In genomic region chr16:4624827-4625616, GRCh38 we compare ENCODE assay signal across 8 cellular contexts. TPM values are rescaled to one million over a fixed set of nuclear protein-coding genes. Genes with fewer than 3 reads are reported as not detected.
DNase-seq lines count a peak whose midpoint lies in the region; ATAC-seq and TF ChIP-seq lines count a peak whose summit lies in the region.

No MANE protein-coding gene starts in this region.

- peak overlapping the region; percentile 97 for H3K27ac Mint-ChIP-seq in activated CD4-positive, alpha-beta T cell treated with anti-CD3 and anti-CD28 coated beads for 36 hours

- no peaks in the 10 kb centered on the region for H3K27me3 ChIP-seq in KMS-11 (ENCODE audit: insufficient read depth, low read depth)

- peak; percentile 71 for DNase-seq in ELR (ENCODE audit: low read depth)
- peak; percentile 89 for DNase-seq in activated CD4-positive, alpha-beta T cell treated with anti-CD3 and anti-CD28 coated beads for 36 hours
- DNase-seq in dedifferentiated amniotic fluid mesenchymal stem cell (ENCODE audit: extremely low spot score), result peak; percentile 62
- DNase-seq in lower leg skin (ENCODE audit: low spot score in 2 of 2), result peak; percentile 64 to 94
- DNase-seq in stimulated activated CD4-positive, alpha-beta T cell treated with anti-CD3 and anti-CD28 coated beads, TNF-alpha, amount 100 ng/mL, for 24 hours (ENCODE audit: low read depth in 3 of 3), result peak; percentile 45 to 81 (median 45)
- DNase-seq in NCI-H2171 (lab: John Stamatoyannopoulos, UW), result no peak

- H3K9ac ChIP-seq in KMS-11, result peak overlapping the region; percentile 74

- no peaks in the 10 kb centered on the region for H3K27me3 Mint-ChIP-seq in activated CD4-positive, alpha-beta T cell treated with anti-CD3 and anti-CD28 coated beads for 36 hours

- CTCF ChIA-PET in activated CD4-positive, alpha-beta T cell treated with anti-CD3 and anti-CD28 coated beads for 36 hours (lab: Charles Lee), result interaction anchor here (0.6 to 3.1 kb wide), 18 partner anchors 9 to 199 kb away, joined by 3 to 21 read pairs (median 4); partner anchors contain the start of gene UBALD1

- peak overlapping the region; percentile 100 for H3K4me2 ChIP-seq in KMS-11

- no peak for TF ChIP-seq CTCF in KMS-11 (conservative IDR thresholded peaks at IDR 0.05; ENCODE audit: low read depth, low read length)
- TF ChIP-seq CTCF in lower leg skin (IDR thresholded peaks at IDR 0.05), result no peak

- TF ChIP-seq POLR2A in lower leg skin (IDR thresholded peaks at IDR 0.05), result peak in 1 of 2 donors; percentile 68

- H3K4me1 ChIP-seq in KMS-11 (ENCODE audit: low read depth, poor library complexity, severe bottlenecking), result peaks cover 17% of the 10 kb centered on the region

- peaks cover 15% of the 10 kb centered on the region for H3K36me3 Mint-ChIP-seq in activated CD4-positive, alpha-beta T cell treated with anti-CD3 and anti-CD28 coated beads for 36 hours (ENCODE audit: low read depth)

- H3K4me3 Mint-ChIP-seq in activated CD4-positive, alpha-beta T cell treated with anti-CD3 and anti-CD28 coated beads for 36 hours, result peak overlapping the region; percentile 99

- intact Hi-C loops in activated CD4-positive, alpha-beta T cell treated with anti-CD3 and anti-CD28 coated beads for 36 hours (cut with DNase I, micrococcal nuclease), result loop anchor here (1.0 to 10.0 kb wide), 23 partner anchors 9 to 472 kb away; partner anchors contain the start of genes ANKS3 (in 2 of the 2), DNAAF8 (in 2 of the 2), GLYR1 (in 2 of the 2) and NUDT16L1 (in 2 of the 2)
- intact Hi-C loops in lower leg skin (cut with DNase I; ENCODE audit: low total_unique reads), result no loop called here

- H3K36me3 ChIP-seq in KMS-11 (ENCODE audit: insufficient read depth), result no peaks in the 10 kb centered on the region

- peak; percentile 57 for ATAC-seq in GM21717 (IDR thresholded peaks at IDR 0.05; ENCODE audit: unreplicated experiment)
- ATAC-seq in activated CD4-positive, alpha-beta T cell treated with anti-CD3 and anti-CD28 coated beads for 36 hours, result peak; percentile 40

- 0% methylated on average over 12 to 35 of the region's 82 CpGs for WGBS in lower leg skin, 2 donors

- H3K27ac ChIP-seq in KMS-11, result peak overlapping the region; percentile 45

- H4K20me1 ChIP-seq in KMS-11 (ENCODE audit: insufficient read depth), result peaks cover 7% of the 10 kb centered on the region; the same call in 1 of the 2 replicates

- H3K4me1 Mint-ChIP-seq in activated CD4-positive, alpha-beta T cell treated with anti-CD3 and anti-CD28 coated beads for 36 hours, result peaks cover 38% of the 10 kb centered on the region

- no peak overlapping the region for H3K4me3 ChIP-seq in KMS-11 (IDR thresholded peaks at IDR 0.05; ENCODE audit: insufficient read depth, low read depth, low read length)
- H3K4me3 ChIP-seq in lower leg skin (ENCODE audit: low read depth, poor library complexity, severe bottlenecking), result peak overlapping the region; percentile 94

- H3K79me2 ChIP-seq in KMS-11 (ENCODE audit: insufficient read depth, low read depth), result peaks cover 35% of the 10 kb centered on the region; the same call in 1 of the 2 replicates

- no peaks in the 10 kb centered on the region for H3K9me3 Mint-ChIP-seq in activated CD4-positive, alpha-beta T cell treated with anti-CD3 and anti-CD28 coated beads for 36 hours (ENCODE audit: low read depth)

- POLR2A ChIA-PET in activated CD4-positive, alpha-beta T cell treated with anti-CD3 and anti-CD28 coated beads for 36 hours (lab: Charles Lee), result interaction anchor here (0.9 to 3.4 kb wide), 3 partner anchors 9 to 109 kb away, joined by 3 to 24 read pairs (median 3); partner anchors contain the start of genes ANKS3 and DNAAF8

- peak overlapping the region; percentile 91 for H2AFZ ChIP-seq in KMS-11 (ENCODE audit: low read depth)

RNA-seq across cellular contexts. Expression of gene MGRN1, which starts 0.4 kb away (rescaled TPM):
- total RNA-seq in activated CD4-positive, alpha-beta T cell treated with anti-CD3 and anti-CD28 coated beads for 36 hours, result 10 to 100 TPM; 65.0 to 75.4 TPM
- 10 to 100 TPM; 35.3 to 53.4 (median 40.1) TPM for total RNA-seq in lower leg skin

RNA-seq across cellular contexts. Expression of gene UBALD1, which starts 10.3 kb away (rescaled TPM):
- total RNA-seq in activated CD4-positive, alpha-beta T cell treated with anti-CD3 and anti-CD28 coated beads for 36 hours, result 10 to 100 TPM in 1 of 2 experiments, 1 to 10 TPM in 1; 9.7 to 10.2 TPM
- total RNA-seq in lower leg skin, result 10 to 100 TPM in 3 of 4 donors, 1 to 10 TPM in 1; 9.8 to 14.9 (median 14.3) TPM
